Comparison of ENCODE assay signal across 9 cellular contexts in the genomic region with DNA sequence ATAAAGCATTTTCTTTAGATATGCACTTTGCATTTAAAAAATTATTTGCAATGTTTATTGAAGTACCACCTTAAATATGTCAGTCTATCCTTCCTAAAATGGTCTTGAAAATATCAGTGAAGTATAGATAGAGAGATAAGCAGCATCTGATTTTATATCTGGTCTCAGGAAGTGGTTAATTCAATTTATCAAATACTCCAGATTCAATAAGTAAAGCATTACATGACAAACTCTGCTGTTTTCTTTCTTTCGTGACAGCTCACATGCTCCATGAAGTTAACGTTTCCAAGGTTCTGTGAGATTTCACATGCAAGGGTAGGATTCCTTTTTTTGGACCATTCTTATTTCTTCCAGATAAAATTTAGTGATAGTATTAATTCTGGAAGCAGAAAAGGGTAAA.
"Had no signal": no experiment of that assay in that cellular context is flagged by ENCODE, and none has a peak within 500 bp of the region (broad histone marks: within the 10 kb centered on the region; RNA-seq: fewer than 3 reads in every experiment).

No MANE protein-coding gene starts in this region.

- DNase-seq: GM23248, GOT3, H7, HFFc6, IMR-90 had no signal

- H3K9me3 ChIP-seq: HAP-1 had no signal

- H3K9ac ChIP-seq: GM23248 had no signal

- H3K4me3 ChIP-seq: GM23248, HAP-1, K562 had no signal

- H3K27ac Mint-ChIP-seq: HFFc6 had no signal

- H3K27ac ChIP-seq: GM23248 had no signal

- ATAC-seq: HCT116, K562 had no signal

- H2AFZ ChIP-seq: GM23248 had no signal

- FAIRE-seq: HTR-8/SVneo, K562 had no signal

- H3K4me3 Mint-ChIP-seq: HFFc6 had no signal

- H3K36me3 ChIP-seq: HAP-1 had no signal
